Comparison of ENCODE assay signal across 30 cellular contexts in the genomic region with DNA sequence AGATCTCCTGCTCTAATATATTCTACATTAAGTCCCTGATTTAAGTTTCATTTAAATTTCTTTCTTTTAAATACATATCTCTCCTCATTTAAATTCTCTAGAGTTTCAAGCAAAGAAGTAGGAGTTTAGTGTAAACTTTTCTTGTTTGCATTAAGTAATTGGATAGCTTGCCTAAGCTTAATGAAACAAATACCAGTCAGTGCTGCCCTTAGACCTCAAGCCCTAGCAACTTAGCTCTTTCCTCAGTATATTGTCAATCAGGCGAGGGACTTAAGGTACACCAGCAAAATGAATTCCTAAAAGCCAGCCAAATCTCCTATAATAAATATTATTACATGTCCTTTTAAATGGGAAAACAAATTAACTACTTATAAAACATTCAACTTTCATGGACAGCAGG.
"Had no signal": no experiment of that assay in that cellular context is flagged by ENCODE, and none has a peak within 500 bp of the region (broad histone marks: within the 10 kb centered on the region; RNA-seq: fewer than 3 reads in every experiment).

No MANE protein-coding gene starts in this region.

- H3K27me3 Mint-ChIP-seq: activated CD4-positive, alpha-beta memory T cell treated with anti-CD3 and anti-CD28 coated beads for 36 hours; activated CD8-positive, alpha-beta memory T cell treated with anti-CD3 and anti-CD28 coated beads, Interleukin-2, amount 10 ng/mL, durations not matched to agents 7 days and 5 days; activated naive CD4-positive, alpha-beta T cell treated with anti-CD3 and anti-CD28 coated beads, Interleukin-2, amount 10 ng/mL, durations not matched to agents 7 days and 5 days; activated naive CD8-positive, alpha-beta T cell; activated naive CD8-positive, alpha-beta T cell treated with anti-CD3 and anti-CD28 coated beads, Interleukin-2, amount 50 U/mL, for 24 hours had no signal

- H3K27me3 ChIP-seq: SJSA1 had no signal

- H3K27ac ChIP-seq: SJSA1 had no signal

- H3K4me1 ChIP-seq: SJSA1 had no signal

- H3K4me3 ChIP-seq: SJSA1 had no signal

- DNase-seq: activated CD4-positive, alpha-beta memory T cell treated with anti-CD3 and anti-CD28 coated beads for 36 hours; activated CD4-positive, alpha-beta T cell treated with anti-CD3 and anti-CD28 coated beads, Interleukin-2, amount 50 U/mL, for 1 hour; activated CD8-positive, alpha-beta memory T cell treated with anti-CD3 and anti-CD28 coated beads for 24 hours; activated CD8-positive, alpha-beta memory T cell treated with anti-CD3 and anti-CD28 coated beads, Interleukin-2, amount 10 ng/mL, durations not matched to agents 7 days and 5 days; activated CD8-positive, alpha-beta memory T cell treated with anti-CD3 and anti-CD28 coated beads, Interleukin-2, amount 50 U/mL, for 48 hours; activated gamma-delta T cell treated with Interleukin-2 at 50 U/mL for 16 hours; activated naive CD4-positive, alpha-beta T cell treated with anti-CD3 and anti-CD28 coated beads, Interleukin-2, amount 10 ng/mL, durations not matched to agents 7 days and 5 days; activated naive CD8-positive, alpha-beta T cell treated with anti-CD3 and anti-CD28 coated beads, Interleukin-2, amount 50 U/mL, for 24 hours; anterior cingulate cortex; caudate nucleus; cerebellar nuclear complex; NCI-H1092 treated with DMSO at 0.1 percent for 48 hours; NCI-H1417; NCI-H146; NCI-H187; NCI-H2029 treated with DMSO at 0.1 percent for 48 hours; NCI-H2171 treated with DMSO at 0.1 percent for 48 hours; NCI-H2227 treated with DMSO at 0.1 percent for 48 hours; NCI-H524 treated with DMSO at 0.1 percent for 48 hours; NCI-H748 treated with DMSO at 0.1 percent for 48 hours; NK-92 treated with Interleukin-12 subunit alpha and Interleukin-12 subunit beta, amount 100 ng/mL, for 24 hours; OCI-M1; Right ventricle myocardium superior; SK-N-SH had no signal

- H3K4me2 ChIP-seq: SK-N-SH had no signal

- H3K27ac Mint-ChIP-seq: activated CD4-positive, alpha-beta memory T cell treated with anti-CD3 and anti-CD28 coated beads for 36 hours; activated CD8-positive, alpha-beta memory T cell treated with anti-CD3 and anti-CD28 coated beads, Interleukin-2, amount 10 ng/mL, durations not matched to agents 7 days and 5 days; activated naive CD4-positive, alpha-beta T cell treated with anti-CD3 and anti-CD28 coated beads, Interleukin-2, amount 10 ng/mL, durations not matched to agents 7 days and 5 days; activated naive CD8-positive, alpha-beta T cell; activated naive CD8-positive, alpha-beta T cell treated with anti-CD3 and anti-CD28 coated beads, Interleukin-2, amount 50 U/mL, for 24 hours; activated T-helper 2 cell treated with anti-CD3 and anti-CD28 coated beads, Interferon-gamma antibody, Interleukin-2, Interleukin-4, amounts not matched to agents 10 μg/mL and 5 μg/mL and 100 μg/mL, durations not matched to agents 14 hours and 24 hours and 36 hours; T-helper 1 cell treated with Interleukin-12 subunit alpha and Interleukin-12 subunit beta and Interleukin-4 antibody, amounts not matched to agents 30 μg/mL and 1 μg/mL, for 36 hours; T-helper 2 cell treated with Interferon-gamma antibody and Interleukin-4, amounts not matched to agents 5 μg/mL and 100 μg/mL, for 36 hours had no signal

- H3K9me3 Mint-ChIP-seq: activated CD4-positive, alpha-beta memory T cell treated with anti-CD3 and anti-CD28 coated beads for 36 hours; activated naive CD4-positive, alpha-beta T cell treated with anti-CD3 and anti-CD28 coated beads, Interleukin-2, amount 10 ng/mL, durations not matched to agents 7 days and 5 days; activated naive CD8-positive, alpha-beta T cell treated with anti-CD3 and anti-CD28 coated beads, Interleukin-2, amount 50 U/mL, for 24 hours; activated T-helper 2 cell treated with anti-CD3 and anti-CD28 coated beads, Interferon-gamma antibody, Interleukin-2, Interleukin-4, amounts not matched to agents 10 μg/mL and 5 μg/mL and 100 μg/mL, durations not matched to agents 14 hours and 24 hours and 36 hours; T-helper 1 cell treated with Interleukin-12 subunit alpha and Interleukin-12 subunit beta and Interleukin-4 antibody, amounts not matched to agents 30 μg/mL and 1 μg/mL, for 36 hours; T-helper 2 cell treated with Interferon-gamma antibody and Interleukin-4, amounts not matched to agents 5 μg/mL and 100 μg/mL, for 36 hours had no signal

- H3K9me2 ChIP-seq: SK-N-SH had no signal

- H3K9me3 ChIP-seq: SJSA1, SK-N-SH had no signal

- H3K9ac ChIP-seq: SK-N-SH had no signal

- H3K36me3 ChIP-seq: SJSA1 had no signal

- H3K4me3 Mint-ChIP-seq: activated CD4-positive, alpha-beta memory T cell treated with anti-CD3 and anti-CD28 coated beads for 36 hours; activated CD8-positive, alpha-beta memory T cell treated with anti-CD3 and anti-CD28 coated beads, Interleukin-2, amount 10 ng/mL, durations not matched to agents 7 days and 5 days; activated naive CD4-positive, alpha-beta T cell treated with anti-CD3 and anti-CD28 coated beads, Interleukin-2, amount 10 ng/mL, durations not matched to agents 7 days and 5 days; activated naive CD8-positive, alpha-beta T cell; activated naive CD8-positive, alpha-beta T cell treated with anti-CD3 and anti-CD28 coated beads, Interleukin-2, amount 50 U/mL, for 24 hours; brain; T-helper 1 cell treated with Interleukin-12 subunit alpha and Interleukin-12 subunit beta and Interleukin-4 antibody, amounts not matched to agents 30 μg/mL and 1 μg/mL, for 36 hours; T-helper 2 cell treated with Interferon-gamma antibody and Interleukin-4, amounts not matched to agents 5 μg/mL and 100 μg/mL, for 36 hours had no signal
